Comparison of ENCODE assay signal across 24 cellular contexts in the genomic region with DNA sequence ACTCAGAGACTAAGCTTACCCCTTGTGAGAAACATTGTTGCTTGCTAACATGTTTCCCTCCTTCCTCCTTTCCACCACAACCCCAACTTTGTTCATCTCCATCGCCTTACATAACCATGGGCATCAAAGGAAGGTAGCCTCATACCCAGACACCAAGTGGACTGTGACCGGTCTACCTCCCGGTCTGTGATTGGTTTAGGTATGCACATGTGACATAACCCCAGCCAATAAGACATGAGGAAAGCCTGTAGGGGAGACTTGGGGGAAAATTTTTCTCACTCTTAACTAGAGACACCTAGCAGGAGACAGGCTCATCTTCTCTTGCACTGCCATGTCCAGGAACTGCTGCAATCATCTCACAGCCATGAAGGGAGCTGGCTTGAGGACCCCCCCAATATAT.
"Had no signal": no experiment of that assay in that cellular context is flagged by ENCODE, and none has a peak within 500 bp of the region (broad histone marks: within the 10 kb centered on the region; RNA-seq: fewer than 3 reads in every experiment).

No MANE protein-coding gene starts in this region.

- H3K36me3 ChIP-seq: gastroesophageal sphincter, heart left ventricle, ovary, spleen, thoracic aorta, transverse colon, upper lobe of right lung had no signal

- H3K4me2 ChIP-seq: hepatocyte had no signal

- H3K4me3 ChIP-seq: gastroesophageal sphincter, heart left ventricle, hepatocyte, lung, ovary, psoas muscle, skin epidermis, spleen, thoracic aorta, transverse colon, upper lobe of right lung had no signal

- DNase-seq: effector CD8-positive, alpha-beta T cell; endodermal cell; foreskin fibroblast; heart left ventricle; kidney; natural killer cell; occipital lobe; ovary; posterior cingulate gyrus; psoas muscle; right cardiac atrium; spleen; stimulated activated CD4-positive, alpha-beta T cell treated with anti-CD3 and anti-CD28 coated beads, Interleukin-4, amount 100 ng/mL, for 4 hours; stimulated activated naive B cell treated with anti-CD40 and anti-IgM and Interleukin-4, amounts not matched to agents 10 μg/mL and 1 μg/mL and 100 μg/mL, for 72 hours; transverse colon; upper lobe of right lung had no signal

- FAIRE-seq: kidney had no signal

- H3K27ac ChIP-seq: epithelial cell of prostate, gastroesophageal sphincter, hepatocyte, ovary, psoas muscle, spleen, thoracic aorta, upper lobe of right lung had no signal

- ATAC-seq: esophagus mucosa, gastroesophageal sphincter, heart left ventricle, left lobe of liver, natural killer cell, psoas muscle, upper lobe of right lung had no signal

- H2AFZ ChIP-seq: hepatocyte had no signal

- H3K9me3 ChIP-seq: gastroesophageal sphincter, heart left ventricle, ovary, psoas muscle, spleen, thoracic aorta, transverse colon, upper lobe of right lung had no signal

- H3K79me2 ChIP-seq: hepatocyte had no signal

- H3K4me1 ChIP-seq: upper lobe of right lung had no signal

- H3K27me3 ChIP-seq: gastroesophageal sphincter, heart left ventricle, hepatocyte, ovary, spleen, transverse colon, upper lobe of right lung had no signal
